Comparison of ENCODE assay signal across 9 cellular contexts in genomic region chr15:44148580-44148979, GRCh38.
"Had no signal": no experiment of that assay in that cellular context is flagged by ENCODE, and none has a peak within 500 bp of the region (broad histone marks: within the 10 kb centered on the region; RNA-seq: fewer than 3 reads in every experiment).

No MANE protein-coding gene starts in this region.

- H3K9me3 ChIP-seq: HAP-1 had no signal

- H3K4me2 ChIP-seq: GM23338 had no signal

- DNase-seq: GM23248, GOT3, H7, H9, HCEC 1CT, HFFc6 had no signal

- ATAC-seq: GM23338, HCT116 had no signal

- H2AFZ ChIP-seq: GM23248, GM23338 had no signal

- H3K36me3 ChIP-seq: HAP-1 had no signal

- H3K4me3 ChIP-seq: GM23248, GM23338, HAP-1 had no signal

- H3K27ac ChIP-seq: GM23248 had no signal

- H3K9ac ChIP-seq: GM23248 had no signal
